ENCODE assay signal across 8 cellular contexts in genomic region chr10:21173964-21174669, GRCh38.
DNase-seq lines count a peak whose midpoint lies in the region; ATAC-seq and TF ChIP-seq lines count a peak whose summit lies in the region.

No MANE protein-coding gene starts in this region.

- H3K4me3 ChIP-seq in RWPE2 (ENCODE audit: severe bottlenecking), result peak overlapping the region; percentile 58
- H3K4me3 ChIP-seq in dorsolateral prefrontal cortex, result peak overlapping the region; percentile 44 to 86 (median 73)
- H3K4me3 ChIP-seq in lung, result peak overlapping the region; percentile 74
- H3K4me3 ChIP-seq in CD8-positive, alpha-beta memory T cell (ENCODE audit: low read length), result no peak overlapping the region

- peak; percentile 58 for ATAC-seq in HG02642 (IDR thresholded peaks at IDR 0.05; ENCODE audit: poor library complexity, unreplicated experiment)
- ATAC-seq in RWPE2 (ENCODE audit: low read depth), result peak; percentile 85
- ATAC-seq in lung (ENCODE audit: insufficient read depth, low FRiP score), result peak; percentile 84
- ATAC-seq in GM18873 (IDR thresholded peaks at IDR 0.05; ENCODE audit: low FRiP score, unreplicated experiment), result no peak

- H3K36me3 Mint-ChIP-seq in CD8-positive, alpha-beta memory T cell, result no peaks in the 10 kb centered on the region

- POLR2A ChIA-PET in CD8-positive, alpha-beta memory T cell (lab: Charles Lee), result no interaction called here

- no peaks in the 10 kb centered on the region for H3K36me3 ChIP-seq in RWPE2 (ENCODE audit: low read depth)
- H3K36me3 ChIP-seq in lung (ENCODE audit: control insufficient read depth in 2 of 2, insufficient read depth in 2 of 2, low read length in 2 of 2), result no peaks in the 10 kb centered on the region
- no peaks in the 10 kb centered on the region for H3K36me3 ChIP-seq in CD8-positive, alpha-beta memory T cell (ENCODE audit: insufficient read depth, low read length)

- peaks cover 29 to 52% of the 10 kb centered on the region in 2 donors for H3K27me3 Mint-ChIP-seq in CD8-positive, alpha-beta memory T cell

- H3K27ac ChIP-seq in RWPE2 (ENCODE audit: poor library complexity, severe bottlenecking) (peak overlapping the region; percentile 43), dorsolateral prefrontal cortex (peak overlapping the region; percentile 31 to 98 (median 93)), lung (ENCODE audit: low read depth in 1 of 2, low read length in 1 of 2) (peak overlapping the region in 1 of 2 donors; percentile 85)
- no peak overlapping the region for H3K27ac ChIP-seq in CD8-positive, alpha-beta memory T cell (ENCODE audit: low read depth, low read length)

- H3K4me1 ChIP-seq in RWPE2 (ENCODE audit: insufficient read depth, poor library complexity, severe bottlenecking) (no peaks in the 10 kb centered on the region), lung (ENCODE audit: control insufficient read depth in 2 of 2, insufficient read depth in 2 of 2, low read length in 2 of 2) (peaks cover 0 to 8% of the 10 kb centered on the region in 2 donors)
- no peaks in the 10 kb centered on the region for H3K4me1 ChIP-seq in CD8-positive, alpha-beta memory T cell (ENCODE audit: insufficient read depth, low read length)

- H3K9me3 ChIP-seq in RWPE2 (ENCODE audit: severe bottlenecking) (no peaks in the 10 kb centered on the region), lung (ENCODE audit: control insufficient read depth in 2 of 2, insufficient read depth in 1 of 2, low read length in 1 of 2) (no peaks in the 10 kb centered on the region)
- H3K9me3 ChIP-seq in CD8-positive, alpha-beta memory T cell (ENCODE audit: low read length), result no peaks in the 10 kb centered on the region

- DNase-seq in D341Med (ENCODE audit: low spot score) (peak; percentile 73), RWPE2 (ENCODE audit: low spot score) (peak; percentile 79), dorsolateral prefrontal cortex (peak in 9 of 10 donors; percentile 36 to 82 (median 76)), lung (ENCODE audit: low spot score) (peak; percentile 88)
- DNase-seq in stimulated activated CD8-positive, alpha-beta memory T cell treated with anti-CD3 and anti-CD28 coated beads, Interleukin-15, amount 100 ng/mL, for 48 hours (ENCODE audit: low read depth in 2 of 2), result peak; percentile 28 to 39
- no peak for DNase-seq in CD8-positive, alpha-beta memory T cell

- CTCF ChIA-PET in CD8-positive, alpha-beta memory T cell (lab: Charles Lee), result no interaction called here

- 0 to 1% methylated on average over 46 to 80 of the region's 80 CpGs for WGBS in lung, 2 donors

- no peak overlapping the region for H3K27ac Mint-ChIP-seq in CD8-positive, alpha-beta memory T cell

- no peak overlapping the region for H3K4me3 Mint-ChIP-seq in CD8-positive, alpha-beta memory T cell

- H3K27me3 ChIP-seq in RWPE2 (ENCODE audit: insufficient read depth, poor library complexity, severe bottlenecking), result no peaks in the 10 kb centered on the region
- H3K27me3 ChIP-seq in dorsolateral prefrontal cortex, result peaks cover 0 to 28% (median 0%) of the 10 kb centered on the region in 45 donors
- H3K27me3 ChIP-seq in lung (ENCODE audit: control insufficient read depth, insufficient read depth), result no peaks in the 10 kb centered on the region
- H3K27me3 ChIP-seq in CD8-positive, alpha-beta memory T cell (ENCODE audit: insufficient read depth, low read length, poor library complexity, severe bottlenecking), result no peaks in the 10 kb centered on the region

- intact Hi-C loops in dorsolateral prefrontal cortex (cut with DNase I), result loop anchor here in 1 of 2 donors (10.0 kb wide), 1 partner anchor 91 kb away; no protein-coding TSS in a partner anchor

- H3K9me3 Mint-ChIP-seq in CD8-positive, alpha-beta memory T cell, result peaks cover 0 to 3% (median under 1%) of the 10 kb centered on the region in 5 donors

- peak; percentile 10 for TF ChIP-seq CTCF in RWPE2 (IDR thresholded peaks at IDR 0.05; ENCODE audit: poor library complexity, severe bottlenecking)
- TF ChIP-seq CTCF in dorsolateral prefrontal cortex (IDR thresholded peaks at IDR 0.05 in 54 of 56, conservative IDR thresholded peaks at IDR 0.05 in 2 of 56; ENCODE audit: low read depth in 1 of 56, partially characterized antibody in 56 of 56), result peak in 2 of 56 donors; percentile 7 to 14
- no peak for TF ChIP-seq CTCF in lung (IDR thresholded peaks at IDR 0.05; ENCODE audit: control extremely low read depth, extremely low read depth)

- H3K4me1 Mint-ChIP-seq in CD8-positive, alpha-beta memory T cell, result peaks cover 6 to 16% (median 8%) of the 10 kb centered on the region in 3 donors

Comparison
In these comparisons a context has a peak if more than half of its experiments do, and no peak if none do; other contexts are left out.
1. DNase-seq: peak in D341Med (single experiment), RWPE2 (single experiment), dorsolateral prefrontal cortex (9 of 10), lung (single experiment) and stimulated activated CD8-positive, alpha-beta memory T cell treated with anti-CD3 and anti-CD28 coated beads, Interleukin-15, amount 100 ng/mL, for 48 hours (2 of 2); none in CD8-positive, alpha-beta memory T cell (0 of 5).